Comparison of ENCODE assay signal across 1 cellular context in the genomic region with DNA sequence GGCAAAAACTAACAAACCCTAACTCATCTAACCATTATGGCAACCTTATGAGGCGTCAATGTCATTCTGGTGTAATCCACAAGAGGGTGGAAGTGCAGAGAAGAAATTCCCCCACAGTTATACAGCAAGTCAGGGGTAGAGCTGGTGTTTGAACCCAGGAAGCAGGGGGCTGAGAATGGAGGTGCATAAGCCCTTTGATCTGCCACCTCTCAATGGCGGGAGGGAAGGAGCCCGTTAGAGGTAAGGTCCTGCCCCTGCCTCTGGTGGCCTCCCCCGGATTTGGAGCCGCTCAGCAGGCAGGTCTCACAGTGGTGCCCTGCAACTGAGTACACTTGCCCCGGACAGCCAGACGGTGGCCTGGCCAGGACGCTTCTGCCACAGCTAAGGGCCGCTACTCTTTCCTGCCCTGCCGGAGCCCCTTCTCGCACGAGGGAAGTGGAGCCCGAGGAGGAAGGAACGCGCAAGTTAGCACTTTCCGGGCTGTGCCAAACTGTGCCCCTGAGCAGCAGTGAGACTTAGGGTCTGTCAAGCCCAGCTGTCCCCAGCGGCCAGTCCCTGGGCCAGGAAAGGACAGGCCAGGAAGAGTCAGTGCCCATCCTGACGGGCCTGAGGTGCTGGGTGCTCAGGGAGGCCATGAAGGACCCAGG.
TF ChIP-seq lines count a peak whose summit lies in the region.

No MANE protein-coding gene starts in this region.

TF ChIP-seq in SK-N-SH, 30 proteins besides CTCF, POLR2A, EP300 and RAD21 (continued from another document):
- TF ChIP-seq JUND (IDR thresholded peaks at IDR 0.05) = no peak
- no peak for TF ChIP-seq FOSL2 (IDR thresholded peaks at IDR 0.05; ENCODE audit: borderline replicate concordance, low read depth)
- no peak for TF ChIP-seq GATA2 (CRISPR knock-in tag; IDR thresholded peaks at IDR 0.05)
- TF ChIP-seq, protein P1, sequence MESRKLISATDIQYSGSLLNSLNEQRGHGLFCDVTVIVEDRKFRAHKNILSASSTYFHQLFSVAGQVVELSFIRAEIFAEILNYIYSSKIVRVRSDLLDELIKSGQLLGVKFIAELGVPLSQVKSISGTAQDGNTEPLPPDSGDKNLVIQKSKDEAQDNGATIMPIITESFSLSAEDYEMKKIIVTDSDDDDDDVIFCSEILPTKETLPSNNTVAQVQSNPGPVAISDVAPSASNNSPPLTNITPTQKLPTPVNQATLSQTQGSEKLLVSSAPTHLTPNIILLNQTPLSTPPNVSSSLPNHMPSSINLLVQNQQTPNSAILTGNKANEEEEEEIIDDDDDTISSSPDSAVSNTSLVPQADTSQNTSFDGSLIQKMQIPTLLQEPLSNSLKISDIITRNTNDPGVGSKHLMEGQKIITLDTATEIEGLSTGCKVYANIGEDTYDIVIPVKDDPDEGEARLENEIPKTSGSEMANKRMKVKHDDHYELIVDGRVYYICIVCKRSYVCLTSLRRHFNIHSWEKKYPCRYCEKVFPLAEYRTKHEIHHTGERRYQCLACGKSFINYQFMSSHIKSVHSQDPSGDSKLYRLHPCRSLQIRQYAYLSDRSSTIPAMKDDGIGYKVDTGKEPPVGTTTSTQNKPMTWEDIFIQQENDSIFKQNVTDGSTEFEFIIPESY (IDR thresholded peaks at IDR 0.05; ENCODE audit: borderline replicate concordance, low read depth) = no peak
